Comparison of ENCODE assay signal across 14 cellular contexts in the genomic region with DNA sequence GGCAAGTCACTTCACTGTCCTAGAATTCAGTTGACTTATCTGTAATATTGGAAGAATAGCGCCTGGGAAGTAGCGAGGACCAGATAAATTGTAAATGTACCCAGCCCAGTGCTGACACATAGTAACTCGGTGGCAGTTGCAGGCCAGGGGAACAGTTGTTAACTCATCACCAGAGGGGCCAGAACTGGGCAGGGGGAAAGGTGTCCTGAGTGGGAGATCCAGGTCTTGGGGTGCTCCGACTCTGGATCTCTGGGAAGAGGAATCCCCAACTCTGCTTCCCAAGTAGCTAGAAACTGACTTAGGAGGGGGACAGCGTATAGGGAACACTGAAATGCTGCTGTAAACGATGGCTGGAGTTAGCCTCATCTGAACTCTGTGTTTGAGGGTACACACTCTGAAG. TPM values are rescaled to one million over a fixed set of nuclear protein-coding genes. Genes with fewer than 3 reads are reported as not detected.
DNase-seq lines count a peak whose midpoint lies in the region; ATAC-seq and TF ChIP-seq lines count a peak whose summit lies in the region.
"Had no signal": no experiment of that assay in that cellular context is flagged by ENCODE, and none has a peak within 500 bp of the region (broad histone marks: within the 10 kb centered on the region; RNA-seq: fewer than 3 reads in every experiment).

No MANE protein-coding gene starts in this region.

- no peaks in the 10 kb centered on the region for H3K9me3 Mint-ChIP-seq in activated T-cell treated with anti-CD3 and anti-CD28 coated beads, Interleukin-2, amount 50 U/mL, for 72 hours
- H3K9me3 Mint-ChIP-seq in central memory CD8-positive, alpha-beta T cell: no peaks in the 10 kb centered on the region
- H3K9me3 Mint-ChIP-seq in neural crest cell: no peaks in the 10 kb centered on the region
- H3K9me3 Mint-ChIP-seq in stimulated activated naive B cell treated with anti-CD40 and anti-IgM and Interleukin-4, amounts not matched to agents 10 μg/mL and 1 μg/mL and 100 μg/mL, for 72 hours: no peaks in the 10 kb centered on the region
- H3K9me3 Mint-ChIP-seq: CD4-positive, alpha-beta T cell; H9 had no signal

- no peak for ATAC-seq in activated T-cell treated with anti-CD3 and anti-CD28 coated beads, Interleukin-2, amount 50 U/mL, for 72 hours (replicated peaks in 1 of 2)
- no peak for ATAC-seq in central memory CD8-positive, alpha-beta T cell (replicated peaks; ENCODE audit: extremely low read depth, poor library complexity, severe bottlenecking)
- no peak for ATAC-seq in stimulated activated naive B cell treated with anti-CD40 and anti-IgM and Interleukin-4, amounts not matched to agents 10 μg/mL and 1 μg/mL and 100 μg/mL, for 72 hours (replicated peaks)
- no peak for ATAC-seq in HG02852 (IDR thresholded peaks at IDR 0.05; ENCODE audit: unreplicated experiment)
- ATAC-seq: A549, HepG2 had no signal

- TF ChIP-seq CTCF in neural crest cell (conservative IDR thresholded peaks at IDR 0.05) (no peak), GM10266 (IDR thresholded peaks at IDR 0.05; ENCODE audit: control insufficient read depth, insufficient read depth, low read depth, missing control alignments) (no peak)

- peaks cover 23% of the 10 kb centered on the region for H3K4me1 Mint-ChIP-seq in activated T-cell treated with anti-CD3 and anti-CD28 coated beads, Interleukin-2, amount 50 U/mL, for 72 hours (ENCODE audit: low read depth)
- H3K4me1 Mint-ChIP-seq in central memory CD8-positive, alpha-beta T cell: peaks cover 31% of the 10 kb centered on the region
- peaks cover 18% of the 10 kb centered on the region for H3K4me1 Mint-ChIP-seq in neural crest cell
- H3K4me1 Mint-ChIP-seq in stimulated activated naive B cell treated with anti-CD40 and anti-IgM and Interleukin-4, amounts not matched to agents 10 μg/mL and 1 μg/mL and 100 μg/mL, for 72 hours: peaks cover 22 to 31% of the 10 kb centered on the region in 2 donors

- H3K27ac Mint-ChIP-seq in activated T-cell treated with anti-CD3 and anti-CD28 coated beads, Interleukin-2, amount 50 U/mL, for 72 hours: peak overlapping the region; percentile 30
- H3K27ac Mint-ChIP-seq in central memory CD8-positive, alpha-beta T cell (ENCODE audit: low read depth): peak overlapping the region; percentile 19
- H3K27ac Mint-ChIP-seq in neural crest cell (ENCODE audit: unreplicated experiment): no peak overlapping the region
- peak overlapping the region; percentile 51 for H3K27ac Mint-ChIP-seq in stimulated activated naive B cell treated with anti-CD40 and anti-IgM and Interleukin-4, amounts not matched to agents 10 μg/mL and 1 μg/mL and 100 μg/mL, for 72 hours
- H3K27ac Mint-ChIP-seq: CD4-positive, alpha-beta T cell; H9 had no signal

- H3K4me3 Mint-ChIP-seq in activated T-cell treated with anti-CD3 and anti-CD28 coated beads, Interleukin-2, amount 50 U/mL, for 72 hours: no peak overlapping the region
- H3K4me3 Mint-ChIP-seq in central memory CD8-positive, alpha-beta T cell: no peak overlapping the region
- H3K4me3 Mint-ChIP-seq in neural crest cell: peak overlapping the region; percentile 82
- no peak overlapping the region for H3K4me3 Mint-ChIP-seq in stimulated activated naive B cell treated with anti-CD40 and anti-IgM and Interleukin-4, amounts not matched to agents 10 μg/mL and 1 μg/mL and 100 μg/mL, for 72 hours
- H3K4me3 Mint-ChIP-seq: CD4-positive, alpha-beta T cell; H9 had no signal

- H3K36me3 Mint-ChIP-seq in activated T-cell treated with anti-CD3 and anti-CD28 coated beads, Interleukin-2, amount 50 U/mL, for 72 hours (ENCODE audit: insufficient read depth in 2 of 2): peaks cover 2 to 3% of the 10 kb centered on the region in 2 donors
- H3K36me3 Mint-ChIP-seq in central memory CD8-positive, alpha-beta T cell (ENCODE audit: insufficient read depth): peaks cover 8% of the 10 kb centered on the region
- H3K36me3 Mint-ChIP-seq in neural crest cell (ENCODE audit: low read depth): no peaks in the 10 kb centered on the region
- peaks cover 8 to 16% of the 10 kb centered on the region in 2 donors for H3K36me3 Mint-ChIP-seq in stimulated activated naive B cell treated with anti-CD40 and anti-IgM and Interleukin-4, amounts not matched to agents 10 μg/mL and 1 μg/mL and 100 μg/mL, for 72 hours

- no peak for DNase-seq in activated T-cell treated with anti-CD3 and anti-CD28 coated beads, Interleukin-2, amount 50 U/mL, for 72 hours
- no peak for DNase-seq in activated T-cell treated with anti-CD3 and anti-CD28 coated beads for 4 hours
- DNase-seq in central memory CD8-positive, alpha-beta T cell (ENCODE audit: low spot score in 2 of 2): no peak
- no peak for DNase-seq in neural crest cell (ENCODE audit: low read depth, low spot score)
- DNase-seq in stimulated activated naive B cell treated with anti-CD40 and anti-IgM and Interleukin-4, amounts not matched to agents 10 μg/mL and 1 μg/mL and 100 μg/mL, for 72 hours: no peak
- no peak for DNase-seq in NCI-H1105 (lab: John Stamatoyannopoulos, UW)
- no peak for DNase-seq in GM10266 (ENCODE audit: extremely low spot score)
- DNase-seq: AML-193; Caco-2; CD4-positive, alpha-beta T cell; H9 had no signal

- H3K27me3 Mint-ChIP-seq in activated T-cell treated with anti-CD3 and anti-CD28 coated beads, Interleukin-2, amount 50 U/mL, for 72 hours (ENCODE audit: low read depth): no peaks in the 10 kb centered on the region
- H3K27me3 Mint-ChIP-seq in central memory CD8-positive, alpha-beta T cell: no peaks in the 10 kb centered on the region
- H3K27me3 Mint-ChIP-seq in neural crest cell (ENCODE audit: low read depth): no peaks in the 10 kb centered on the region
- H3K27me3 Mint-ChIP-seq in stimulated activated naive B cell treated with anti-CD40 and anti-IgM and Interleukin-4, amounts not matched to agents 10 μg/mL and 1 μg/mL and 100 μg/mL, for 72 hours: no peaks in the 10 kb centered on the region
- H3K27me3 Mint-ChIP-seq: CD4-positive, alpha-beta T cell had no signal

RNA-seq across cellular contexts. Expression of a gene that starts 23.0 kb away (rescaled TPM):
- 10 to 100 TPM; 21.7 to 23.2 TPM for total RNA-seq in activated T-cell treated with anti-CD3 and anti-CD28 coated beads, Interleukin-2, amount 50 U/mL, for 72 hours
- 35.9 and 38.4 TPM in 2 replicates for total RNA-seq in neural crest cell

RNA-seq across cellular contexts. Expression of a gene that starts 25.5 kb away (rescaled TPM):
- under 1 TPM; 0.25 to 0.72 TPM for total RNA-seq in activated T-cell treated with anti-CD3 and anti-CD28 coated beads, Interleukin-2, amount 50 U/mL, for 72 hours
- total RNA-seq in neural crest cell: 1.6 and 2.6 TPM in 2 replicates

RNA-seq across cellular contexts. Expression of a gene that starts 52.5 kb away (rescaled TPM):
- 10 to 100 TPM; 24.9 to 25.7 TPM for total RNA-seq in activated T-cell treated with anti-CD3 and anti-CD28 coated beads, Interleukin-2, amount 50 U/mL, for 72 hours
- total RNA-seq in neural crest cell: 78.1 and 84.7 TPM in 2 replicates
